In genomic region chr15:67407709-67408257, GRCh38 we compare ENCODE assay signal across 22 cellular contexts.
DNase-seq lines count a peak whose midpoint lies in the region; ATAC-seq and TF ChIP-seq lines count a peak whose summit lies in the region.
"Had no signal": no experiment of that assay in that cellular context is flagged by ENCODE, and none has a peak within 500 bp of the region (broad histone marks: within the 10 kb centered on the region; RNA-seq: fewer than 3 reads in every experiment).

No MANE protein-coding gene starts in this region.

- H3K4me1 Mint-ChIP-seq in glutamatergic neuron (ENCODE audit: low read depth, unreplicated experiment), result peaks cover 12% of the 10 kb centered on the region
- H3K4me1 Mint-ChIP-seq: activated CD4-positive, alpha-beta T cell treated with anti-CD3 and anti-CD28 coated beads, Interleukin-2, amount 10 ng/mL, durations not matched to agents 7 days and 5 days; activated naive CD8-positive, alpha-beta T cell treated with anti-CD3 and anti-CD28 coated beads for 36 hours; CD8-positive, alpha-beta memory T cell; naive B cell; T-helper 17 cell had no signal

- H3K27me3 Mint-ChIP-seq in glutamatergic neuron (ENCODE audit: unreplicated experiment), result no peaks in the 10 kb centered on the region
- H3K27me3 Mint-ChIP-seq: activated naive CD8-positive, alpha-beta T cell treated with anti-CD3 and anti-CD28 coated beads for 36 hours; CD8-positive, alpha-beta memory T cell; naive B cell had no signal

- no peaks in the 10 kb centered on the region for H3K79me2 ChIP-seq in PC-9 (ENCODE audit: low read depth)

- no peaks in the 10 kb centered on the region for H3K9me2 ChIP-seq in PC-9 (ENCODE audit: insufficient read depth)

- no peak for TF ChIP-seq CTCF in glutamatergic neuron (IDR thresholded peaks at IDR 0.05; ENCODE audit: partially characterized antibody, unreplicated experiment)
- no peak for TF ChIP-seq CTCF in PC-9 (conservative IDR thresholded peaks at IDR 0.05)

- H3K27ac Mint-ChIP-seq in glutamatergic neuron (ENCODE audit: unreplicated experiment), result peak overlapping the region; percentile 1
- H3K27ac Mint-ChIP-seq: activated CD4-positive, alpha-beta T cell treated with anti-CD3 and anti-CD28 coated beads, Interleukin-2, amount 10 ng/mL, durations not matched to agents 7 days and 5 days; activated naive CD8-positive, alpha-beta T cell treated with anti-CD3 and anti-CD28 coated beads for 36 hours; T-helper 17 cell had no signal

- no peaks in the 10 kb centered on the region for H3K9me3 ChIP-seq in PC-9 (ENCODE audit: insufficient read depth, low read depth)
- H3K9me3 ChIP-seq: heart left ventricle, Peyer's patch, stomach, tibial nerve had no signal

- no peak overlapping the region for H2AFZ ChIP-seq in PC-9
- H2AFZ ChIP-seq: GM23248 had no signal

- in situ Hi-C loops in G401 (cut with HindIII; ENCODE audit: low sequenced_read_pairs), result no loop called here

- no peaks in the 10 kb centered on the region for H3K4me1 ChIP-seq in PC-9 (replicated peaks; ENCODE audit: insufficient read depth)
- H3K4me1 ChIP-seq: heart left ventricle, Peyer's patch, tibial nerve had no signal

- no peaks in the 10 kb centered on the region for H4K20me1 ChIP-seq in PC-9 (ENCODE audit: insufficient read depth)

- POLR2A ChIA-PET in PC-9 (lab: Charles Lee; ENCODE audit: unreplicated experiment), result no interaction called here

- no peaks in the 10 kb centered on the region for H3K36me3 Mint-ChIP-seq in glutamatergic neuron (ENCODE audit: unreplicated experiment)
- H3K36me3 Mint-ChIP-seq: naive B cell had no signal

- CTCF ChIA-PET in PC-9 (lab: Charles Lee), result no interaction called here

- BruUV-seq in PC-9 (replicated peaks; lab: Mats Ljungman, UMichigan), result no TSS peak

- H3K27ac ChIP-seq in PC-9, result no peak overlapping the region
- H3K27ac ChIP-seq: GM23248, heart left ventricle, Peyer's patch, stomach, tibial nerve had no signal

- no peak for ATAC-seq in GM18520 (IDR thresholded peaks at IDR 0.05; ENCODE audit: unreplicated experiment)
- no peak for ATAC-seq in HG03521 (IDR thresholded peaks at IDR 0.05; ENCODE audit: unreplicated experiment)
- ATAC-seq: heart left ventricle, sciatic nerve, T-helper 17 cell had no signal

- no peaks in the 10 kb centered on the region for H3K9me3 Mint-ChIP-seq in glutamatergic neuron (ENCODE audit: unreplicated experiment)
- H3K9me3 Mint-ChIP-seq: activated naive CD8-positive, alpha-beta T cell treated with anti-CD3 and anti-CD28 coated beads for 36 hours; CD8-positive, alpha-beta memory T cell; naive B cell had no signal

- H3K4me3 ChIP-seq in PC-9, result no peak overlapping the region
- H3K4me3 ChIP-seq: GM23248, heart left ventricle, Peyer's patch, stomach, tibial nerve had no signal

- no peak overlapping the region for H3K4me2 ChIP-seq in PC-9

- peak overlapping the region; percentile 62 for H3K4me3 Mint-ChIP-seq in glutamatergic neuron (ENCODE audit: unreplicated experiment)
- H3K4me3 Mint-ChIP-seq: activated CD4-positive, alpha-beta T cell treated with anti-CD3 and anti-CD28 coated beads, Interleukin-2, amount 10 ng/mL, durations not matched to agents 7 days and 5 days; activated naive CD8-positive, alpha-beta T cell treated with anti-CD3 and anti-CD28 coated beads for 36 hours; CD8-positive, alpha-beta memory T cell; naive B cell; T-helper 17 cell had no signal

- no peaks in the 10 kb centered on the region for H3K27me3 ChIP-seq in PC-9 (ENCODE audit: insufficient read depth, low read depth)
- H3K27me3 ChIP-seq: heart left ventricle, Peyer's patch, stomach, tibial nerve had no signal

- no peaks in the 10 kb centered on the region for H3F3A ChIP-seq in PC-9 (ENCODE audit: insufficient read depth, low read depth)

- H3K36me3 ChIP-seq in PC-9 (ENCODE audit: low read depth), result no peaks in the 10 kb centered on the region
- H3K36me3 ChIP-seq: heart left ventricle, Peyer's patch, stomach had no signal

- intact Hi-C loops in PC-9 (cut with micrococcal nuclease; ENCODE audit: unreplicated experiment), result no loop called here

- peak; percentile 28 for DNase-seq in G401 (ENCODE audit: low spot score)
- peak; percentile 98 for DNase-seq in NCI-H1105 treated with DMSO at 0.1 percent for 48 hours (lab: John Stamatoyannopoulos, UW)
- DNase-seq in NCI-H2227 treated with DMSO at 0.1 percent for 48 hours (lab: John Stamatoyannopoulos, UW), result peak; percentile 23
- no peak for DNase-seq in glutamatergic neuron
- no peak for DNase-seq in PC-9
- DNase-seq: activated CD4-positive, alpha-beta T cell treated with anti-CD3 and anti-CD28 coated beads, Interleukin-2, amount 10 ng/mL, durations not matched to agents 7 days and 5 days; activated naive CD8-positive, alpha-beta T cell treated with anti-CD3 and anti-CD28 coated beads for 36 hours; CD8-positive, alpha-beta memory T cell; cerebellar nuclear complex; GM23248; heart left ventricle; mesenchymal stem cell; naive B cell; NCI-H187 treated with DMSO at 0.1 percent for 48 hours; Peyer's patch; stimulated activated CD4-positive, alpha-beta T cell treated with anti-CD3 and anti-CD28 coated beads, Interleukin-15, amount 100 ng/mL, for 24 hours; stomach; T-helper 17 cell had no signal

Comparison
In these comparisons a context has a peak if more than half of its experiments do, and no peak if none do; other contexts are left out.
1. DNase-seq: peak in G401 (single experiment), NCI-H1105 treated with DMSO at 0.1 percent for 48 hours (single experiment) and NCI-H2227 treated with DMSO at 0.1 percent for 48 hours (single experiment); none in glutamatergic neuron (single experiment) and PC-9 (0 of 2).